In genomic region chr16:28204622-28205021, GRCh38 we compare ENCODE assay signal across 29 cellular contexts.
"Had no signal": no experiment of that assay in that cellular context is flagged by ENCODE, and none has a peak within 500 bp of the region (broad histone marks: within the 10 kb centered on the region; RNA-seq: fewer than 3 reads in every experiment).

No MANE protein-coding gene starts in this region.

- ATAC-seq: effector memory CD8-positive, alpha-beta T cell; naive thymus-derived CD8-positive, alpha-beta T cell; upper lobe of right lung had no signal

- H3K27me3 Mint-ChIP-seq: activated CD4-positive, alpha-beta memory T cell treated with anti-CD3 and anti-CD28 coated beads for 36 hours; activated CD4-positive, alpha-beta T cell treated with anti-CD3 and anti-CD28 coated beads, Interleukin-2, amount 10 ng/mL, durations not matched to agents 24 days and 14 days; activated naive CD4-positive, alpha-beta T cell treated with anti-CD3 and anti-CD28 coated beads, Interleukin-2, amount 10 ng/mL, durations not matched to agents 7 days and 5 days; activated naive CD8-positive, alpha-beta T cell treated with anti-CD3 and anti-CD28 coated beads, Interleukin-2, amount 10 ng/mL, durations not matched to agents 7 days and 5 days; activated T-cell treated with anti-CD3 and anti-CD28 coated beads, Interleukin-2, amount 50 U/mL, for 24 hours; brain; effector memory CD8-positive, alpha-beta T cell; naive thymus-derived CD8-positive, alpha-beta T cell; stimulated activated naive CD8-positive, alpha-beta T cell treated with anti-CD3 and anti-CD28 coated beads, Interleukin-15, Interleukin-2, amounts not matched to agents 100 ng/mL and 50 ng/mL, for 24 hours had no signal

- H3K9me3 Mint-ChIP-seq: activated CD4-positive, alpha-beta memory T cell treated with anti-CD3 and anti-CD28 coated beads for 36 hours; activated CD4-positive, alpha-beta T cell treated with anti-CD3 and anti-CD28 coated beads, Interleukin-2, amount 10 ng/mL, durations not matched to agents 24 days and 14 days; activated naive CD4-positive, alpha-beta T cell treated with anti-CD3 and anti-CD28 coated beads, Interleukin-2, amount 10 ng/mL, durations not matched to agents 7 days and 5 days; activated naive CD8-positive, alpha-beta T cell treated with anti-CD3 and anti-CD28 coated beads, Interleukin-2, amount 10 ng/mL, durations not matched to agents 7 days and 5 days; activated T-cell treated with anti-CD3 and anti-CD28 coated beads, Interleukin-2, amount 50 U/mL, for 24 hours; brain; effector memory CD8-positive, alpha-beta T cell; mesothelial cell of epicardium; naive thymus-derived CD8-positive, alpha-beta T cell; neural crest cell; stimulated activated naive CD8-positive, alpha-beta T cell treated with anti-CD3 and anti-CD28 coated beads, Interleukin-15, Interleukin-2, amounts not matched to agents 100 ng/mL and 50 ng/mL, for 24 hours had no signal

- H3K4me3 Mint-ChIP-seq: activated CD4-positive, alpha-beta memory T cell treated with anti-CD3 and anti-CD28 coated beads for 36 hours; activated CD4-positive, alpha-beta T cell treated with anti-CD3 and anti-CD28 coated beads, Interleukin-2, amount 10 ng/mL, durations not matched to agents 24 days and 14 days; activated naive CD4-positive, alpha-beta T cell treated with anti-CD3 and anti-CD28 coated beads, Interleukin-2, amount 10 ng/mL, durations not matched to agents 7 days and 5 days; activated naive CD8-positive, alpha-beta T cell treated with anti-CD3 and anti-CD28 coated beads, Interleukin-2, amount 10 ng/mL, durations not matched to agents 7 days and 5 days; activated T-cell treated with anti-CD3 and anti-CD28 coated beads, Interleukin-2, amount 50 U/mL, for 24 hours; brain; effector memory CD8-positive, alpha-beta T cell; mesothelial cell of epicardium; naive thymus-derived CD8-positive, alpha-beta T cell; neural crest cell; stimulated activated naive CD8-positive, alpha-beta T cell treated with anti-CD3 and anti-CD28 coated beads, Interleukin-15, Interleukin-2, amounts not matched to agents 100 ng/mL and 50 ng/mL, for 24 hours had no signal

- DNase-seq: activated CD4-positive, alpha-beta memory T cell treated with anti-CD3 and anti-CD28 coated beads for 36 hours; activated CD4-positive, alpha-beta T cell treated with anti-CD3 and anti-CD28 coated beads, Interleukin-2, amount 10 ng/mL, durations not matched to agents 24 days and 14 days; activated CD4-positive, CD25-positive, alpha-beta regulatory T cell treated with anti-CD3 and anti-CD28 coated beads, Interleukin-2, amount 50 U/mL, for 72 hours; activated CD8-positive, alpha-beta memory T cell treated with anti-CD3 and anti-CD28 coated beads, Interleukin-2, amount 50 U/mL, for 48 hours; activated gamma-delta T cell; activated naive CD4-positive, alpha-beta T cell treated with anti-CD3 and anti-CD28 coated beads, Interleukin-2, amount 10 ng/mL, durations not matched to agents 7 days and 5 days; activated naive CD8-positive, alpha-beta T cell treated with anti-CD3 and anti-CD28 coated beads, Interleukin-2, amount 10 ng/mL, durations not matched to agents 7 days and 5 days; activated T-cell treated with anti-CD3 and anti-CD28 coated beads, Interleukin-2, amount 50 U/mL, for 24 hours; cerebellar nuclear complex; effector memory CD8-positive, alpha-beta T cell; head of caudate nucleus; hippocampal formation; left colon; mammary epithelial cell; naive thymus-derived CD8-positive, alpha-beta T cell; occipital lobe; stimulated activated CD4-positive, alpha-beta T cell treated with anti-CD3 and anti-CD28 coated beads, Interleukin-4, amount 100 ng/mL, for 1 hour; T-helper 2 cell; upper lobe of right lung had no signal

- H3K27ac ChIP-seq: ascending aorta, cardiac muscle cell, right atrium auricular region, upper lobe of right lung had no signal

- H3K27me3 ChIP-seq: ascending aorta, cardiac muscle cell, right atrium auricular region, upper lobe of right lung had no signal

- H3K9me3 ChIP-seq: ascending aorta, right atrium auricular region, upper lobe of right lung had no signal

- H3K27ac Mint-ChIP-seq: activated CD4-positive, alpha-beta memory T cell treated with anti-CD3 and anti-CD28 coated beads for 36 hours; activated CD4-positive, alpha-beta T cell treated with anti-CD3 and anti-CD28 coated beads, Interleukin-2, amount 10 ng/mL, durations not matched to agents 24 days and 14 days; activated naive CD4-positive, alpha-beta T cell treated with anti-CD3 and anti-CD28 coated beads, Interleukin-2, amount 10 ng/mL, durations not matched to agents 7 days and 5 days; activated naive CD8-positive, alpha-beta T cell treated with anti-CD3 and anti-CD28 coated beads, Interleukin-2, amount 10 ng/mL, durations not matched to agents 7 days and 5 days; activated T-cell treated with anti-CD3 and anti-CD28 coated beads, Interleukin-2, amount 50 U/mL, for 24 hours; brain; effector memory CD8-positive, alpha-beta T cell; mesothelial cell of epicardium; naive thymus-derived CD8-positive, alpha-beta T cell; stimulated activated naive CD8-positive, alpha-beta T cell treated with anti-CD3 and anti-CD28 coated beads, Interleukin-15, Interleukin-2, amounts not matched to agents 100 ng/mL and 50 ng/mL, for 24 hours had no signal

- H3K4me1 ChIP-seq: ascending aorta had no signal

- H3K4me1 Mint-ChIP-seq: mesothelial cell of epicardium had no signal

- FAIRE-seq: endothelial cell of umbilical vein, keratinocyte had no signal

- H3K4me3 ChIP-seq: ascending aorta, cardiac muscle cell, coronary artery, right atrium auricular region, upper lobe of right lung had no signal
